Comparison of ENCODE assay signal across 1 cellular context in genomic region chr1:95238304-95238703, GRCh38.
TF ChIP-seq lines count a peak whose summit lies in the region.

No MANE protein-coding gene starts in this region.

TF ChIP-seq in IMR-90, 13 proteins besides CTCF, POLR2A, EP300 and RAD21 (continued from another document):
- TF ChIP-seq USF2 (IDR thresholded peaks at IDR 0.05; ENCODE audit: low read depth, low read length) (no peak), CEBPB (IDR thresholded peaks at IDR 0.05; ENCODE audit: low read depth, low read length) (no peak), RCOR1 (IDR thresholded peaks at IDR 0.05; ENCODE audit: insufficient replicate concordance, low read length) (no peak), CHD1 (IDR thresholded peaks at IDR 0.05; ENCODE audit: low read depth, low read length) (no peak), RFX5 (IDR thresholded peaks at IDR 0.05; ENCODE audit: low read depth, low read length) (no peak), BHLHE40 (IDR thresholded peaks at IDR 0.05; ENCODE audit: low read depth, low read length) (no peak), NFE2L2 (IDR thresholded peaks at IDR 0.05; ENCODE audit: low read depth, low read length) (no peak)
